21 cellular contexts compared by ENCODE assay signal in genomic region chr12:62800707-62801400, GRCh38.
"Had no signal": no experiment of that assay in that cellular context is flagged by ENCODE, and none has a peak within 500 bp of the region (broad histone marks: within the 10 kb centered on the region; RNA-seq: fewer than 3 reads in every experiment).

No MANE protein-coding gene starts in this region.

- H3K27ac Mint-ChIP-seq: activated CD4-positive, alpha-beta T cell treated with anti-CD3 and anti-CD28 coated beads, Interleukin-2, amount 10 ng/mL, durations not matched to agents 24 days and 14 days; activated CD8-positive, alpha-beta T cell treated with anti-CD3 and anti-CD28 coated beads for 36 hours; activated naive CD8-positive, alpha-beta T cell treated with anti-CD3 and anti-CD28 coated beads, Interleukin-2, amount 10 ng/mL, durations not matched to agents 7 days and 5 days; activated T-helper 17 cell treated with anti-CD3 and anti-CD28 coated beads, Interleukin-2, amount 50 U/mL, for 72 hours; memory B cell; naive thymus-derived CD8-positive, alpha-beta T cell had no signal

- H3K9me3 ChIP-seq: psoas muscle, stomach, testis, upper lobe of left lung had no signal

- H3K9me3 Mint-ChIP-seq: activated CD4-positive, alpha-beta T cell treated with anti-CD3 and anti-CD28 coated beads, Interleukin-2, amount 10 ng/mL, durations not matched to agents 24 days and 14 days; activated CD8-positive, alpha-beta T cell treated with anti-CD3 and anti-CD28 coated beads for 36 hours; activated T-helper 17 cell treated with anti-CD3 and anti-CD28 coated beads, Interleukin-2, amount 50 U/mL, for 72 hours; brain; memory B cell; naive thymus-derived CD8-positive, alpha-beta T cell had no signal

- H3K36me3 Mint-ChIP-seq: brain; memory B cell; naive thymus-derived CD8-positive, alpha-beta T cell had no signal

- H3K27me3 Mint-ChIP-seq: activated CD8-positive, alpha-beta T cell treated with anti-CD3 and anti-CD28 coated beads for 36 hours; brain; memory B cell had no signal

- H3K27me3 ChIP-seq: dorsolateral prefrontal cortex, stomach, testis, upper lobe of left lung had no signal

- H3K4me3 Mint-ChIP-seq: activated CD4-positive, alpha-beta T cell treated with anti-CD3 and anti-CD28 coated beads, Interleukin-2, amount 10 ng/mL, durations not matched to agents 24 days and 14 days; activated CD8-positive, alpha-beta T cell treated with anti-CD3 and anti-CD28 coated beads for 36 hours; activated naive CD8-positive, alpha-beta T cell treated with anti-CD3 and anti-CD28 coated beads, Interleukin-2, amount 10 ng/mL, durations not matched to agents 7 days and 5 days; activated T-helper 17 cell treated with anti-CD3 and anti-CD28 coated beads, Interleukin-2, amount 50 U/mL, for 72 hours; brain; memory B cell; naive thymus-derived CD8-positive, alpha-beta T cell had no signal

- ATAC-seq: activated CD8-positive, alpha-beta T cell treated with anti-CD3 and anti-CD28 coated beads for 36 hours; activated T-helper 17 cell treated with anti-CD3 and anti-CD28 coated beads, Interleukin-2, amount 50 U/mL, for 72 hours; left ventricle myocardium superior; naive thymus-derived CD8-positive, alpha-beta T cell; psoas muscle had no signal

- DNase-seq: activated CD4-positive, alpha-beta T cell treated with anti-CD3 and anti-CD28 coated beads, Interleukin-2, amount 10 ng/mL, durations not matched to agents 24 days and 14 days; activated CD8-positive, alpha-beta T cell treated with anti-CD3 and anti-CD28 coated beads for 36 hours; activated naive CD4-positive, alpha-beta T cell treated with Interleukin-2 at 50 U/mL for 16 hours; activated naive CD8-positive, alpha-beta T cell treated with anti-CD3 and anti-CD28 coated beads, Interleukin-2, amount 10 ng/mL, durations not matched to agents 7 days and 5 days; activated T-cell treated with anti-CD3 and anti-CD28 coated beads, Interleukin-2, amount 50 U/mL, for 1 hour; caudate nucleus; left ventricle myocardium superior; naive thymus-derived CD8-positive, alpha-beta T cell; psoas muscle; right cardiac atrium; stimulated activated CD4-positive, alpha-beta T cell treated with anti-CD3 and anti-CD28 coated beads, Interleukin-15, amount 100 ng/mL, for 24 hours; stimulated activated CD4-positive, alpha-beta T cell treated with anti-CD3 and anti-CD28 coated beads, Interleukin-2, amount 100 ng/mL, for 48 hours; stomach; T1000; testis had no signal

- H3K4me1 ChIP-seq: psoas muscle, testis, upper lobe of left lung had no signal

- H3K27ac ChIP-seq: psoas muscle, skin epidermis, stomach, testis, upper lobe of left lung had no signal

- H3K4me3 ChIP-seq: dorsolateral prefrontal cortex, psoas muscle, skin epidermis, stomach, upper lobe of left lung had no signal

- H3K4me1 Mint-ChIP-seq: activated CD4-positive, alpha-beta T cell treated with anti-CD3 and anti-CD28 coated beads, Interleukin-2, amount 10 ng/mL, durations not matched to agents 24 days and 14 days; activated naive CD8-positive, alpha-beta T cell treated with anti-CD3 and anti-CD28 coated beads, Interleukin-2, amount 10 ng/mL, durations not matched to agents 7 days and 5 days; activated T-helper 17 cell treated with anti-CD3 and anti-CD28 coated beads, Interleukin-2, amount 50 U/mL, for 72 hours; memory B cell; naive thymus-derived CD8-positive, alpha-beta T cell had no signal
